Comparison of ENCODE assay signal across 9 cellular contexts in genomic region chr6:29974901-29975560, GRCh38. TPM values are rescaled to one million over a fixed set of nuclear protein-coding genes. Genes with fewer than 3 reads are reported as not detected.
DNase-seq lines count a peak whose midpoint lies in the region; ATAC-seq and TF ChIP-seq lines count a peak whose summit lies in the region.
"Had no signal": no experiment of that assay in that cellular context is flagged by ENCODE, and none has a peak within 500 bp of the region (broad histone marks: within the 10 kb centered on the region; RNA-seq: fewer than 3 reads in every experiment).

No MANE protein-coding gene starts in this region.

- H3K4me3 Mint-ChIP-seq in activated T-cell treated with anti-CD3 and anti-CD28 coated beads, Interleukin-2, amount 50 U/mL, for 4 hours = peak overlapping the region; percentile 87
- peak overlapping the region; percentile 82 for H3K4me3 Mint-ChIP-seq in mesothelial cell of epicardium

- H3K27ac ChIP-seq in coronary artery = no peak overlapping the region
- H3K27ac ChIP-seq in suprapubic skin = no peak overlapping the region
- H3K27ac ChIP-seq: C4-2B had no signal

- no peak for TF ChIP-seq EP300 in suprapubic skin (IDR thresholded peaks at IDR 0.05)

- TF ChIP-seq POLR2A in suprapubic skin (IDR thresholded peaks at IDR 0.05) = no peak

- H3K27me3 Mint-ChIP-seq in activated T-cell treated with anti-CD3 and anti-CD28 coated beads, Interleukin-2, amount 50 U/mL, for 4 hours (ENCODE audit: low read depth) = peaks cover 53% of the 10 kb centered on the region
- H3K27me3 Mint-ChIP-seq in mesothelial cell of epicardium (ENCODE audit: low read depth) = peaks cover 82% of the 10 kb centered on the region

- peaks cover 4% of the 10 kb centered on the region for H3K36me3 ChIP-seq in suprapubic skin

- H3K4me1 Mint-ChIP-seq in activated T-cell treated with anti-CD3 and anti-CD28 coated beads, Interleukin-2, amount 50 U/mL, for 4 hours (ENCODE audit: low read depth) = peaks cover 32% of the 10 kb centered on the region
- H3K4me1 Mint-ChIP-seq in mesothelial cell of epicardium = peaks cover 22% of the 10 kb centered on the region

- no peaks in the 10 kb centered on the region for H3K9me3 Mint-ChIP-seq in activated T-cell treated with anti-CD3 and anti-CD28 coated beads, Interleukin-2, amount 50 U/mL, for 4 hours
- no peaks in the 10 kb centered on the region for H3K9me3 Mint-ChIP-seq in mesothelial cell of epicardium

- TF ChIP-seq CTCF in coronary artery (IDR thresholded peaks at IDR 0.05) = no peak
- no peak for TF ChIP-seq CTCF in mesothelial cell of epicardium (IDR thresholded peaks at IDR 0.05; ENCODE audit: unreplicated experiment)
- TF ChIP-seq CTCF in suprapubic skin (IDR thresholded peaks at IDR 0.05) = no peak

- H3K36me3 Mint-ChIP-seq in activated T-cell treated with anti-CD3 and anti-CD28 coated beads, Interleukin-2, amount 50 U/mL, for 4 hours (ENCODE audit: insufficient read depth) = no peaks in the 10 kb centered on the region
- H3K36me3 Mint-ChIP-seq in mesothelial cell of epicardium = no peaks in the 10 kb centered on the region

- no peak for DNase-seq in activated T-cell treated with anti-CD3 and anti-CD28 coated beads, Interleukin-2, amount 50 U/mL, for 4 hours
- no peak for DNase-seq in activated T-cell treated with anti-CD3 and anti-CD28 coated beads for 4 hours
- DNase-seq in coronary artery (ENCODE audit: low spot score) = no peak
- DNase-seq in mesothelial cell of epicardium (ENCODE audit: low spot score in 2 of 2, unreplicated experiment in 2 of 2) = no peak
- no peak for DNase-seq in suprapubic skin (ENCODE audit: low spot score in 2 of 2)
- no peak for DNase-seq in NCI-H526 treated with DMSO at 0.1 percent for 48 hours (lab: John Stamatoyannopoulos, UW)

- H3K4me3 ChIP-seq in coronary artery (peak overlapping the region; percentile 71), suprapubic skin (peak overlapping the region; percentile 56)

- peaks cover 11% of the 10 kb centered on the region for H3K27me3 ChIP-seq in suprapubic skin

- peaks cover 14% of the 10 kb centered on the region for H3K4me1 ChIP-seq in suprapubic skin

- no peak overlapping the region for H3K27ac Mint-ChIP-seq in mesothelial cell of epicardium

- no peaks in the 10 kb centered on the region for H3K9me3 ChIP-seq in suprapubic skin

- 39% methylated on average over 16 of the region's 17 CpGs for WGBS in suprapubic skin

- peak; percentile 5 to 21 for ATAC-seq in activated T-cell treated with anti-CD3 and anti-CD28 coated beads, Interleukin-2, amount 50 U/mL, for 4 hours
- ATAC-seq in HG03457 (IDR thresholded peaks at IDR 0.05; ENCODE audit: unreplicated experiment) (no peak), HG03521 (IDR thresholded peaks at IDR 0.05; ENCODE audit: unreplicated experiment) (no peak)

RNA-seq across cellular contexts. Expression of gene HLA-A, which starts 32.7 kb away (rescaled TPM):
- total RNA-seq in activated T-cell treated with anti-CD3 and anti-CD28 coated beads, Interleukin-2, amount 50 U/mL, for 4 hours = 1,000 to 10,000 TPM; 1,247 to 1,756 (median 1,527) TPM
- total RNA-seq in mesothelial cell of epicardium (112 to 115 TPM (median 113 TPM) in 3 replicates), suprapubic skin (100 to 1,000 TPM; 455 to 546 (median 499) TPM)

Comparison
In these comparisons a context has a peak if more than half of its experiments do, and no peak if none do; other contexts are left out.
1. ATAC-seq: peak in activated T-cell treated with anti-CD3 and anti-CD28 coated beads, Interleukin-2, amount 50 U/mL, for 4 hours (2 of 2); none in HG03457 (single experiment) and HG03521 (single experiment).